1 cellular context compared by ENCODE assay signal in genomic region chr22:23110922-23111527, GRCh38.
TF ChIP-seq lines count a peak whose summit lies in the region.

No MANE protein-coding gene starts in this region.

TF ChIP-seq in WTC11, 78 proteins besides CTCF, POLR2A, EP300 and RAD21 (continued from another document):
- TF ChIP-seq FOXJ3 (CRISPR knock-in tag; IDR thresholded peaks at IDR 0.05; ENCODE audit: borderline replicate concordance): no peak
